ENCODE assay signal across 35 cellular contexts in genomic region chr12:38614171-38614570, GRCh38.
"Had no signal": no experiment of that assay in that cellular context is flagged by ENCODE, and none has a peak within 500 bp of the region (broad histone marks: within the 10 kb centered on the region; RNA-seq: fewer than 3 reads in every experiment).

No MANE protein-coding gene starts in this region.

- H3K4me1 ChIP-seq: adrenal gland, body of pancreas, breast epithelium had no signal

- H3K27ac ChIP-seq: adrenal gland, body of pancreas, brain microvascular endothelial cell, breast epithelium, WERI-Rb-1 had no signal

- H3K27me3 ChIP-seq: adrenal gland, body of pancreas, brain microvascular endothelial cell, breast epithelium had no signal

- H3K9me3 ChIP-seq: adrenal gland, body of pancreas, breast epithelium had no signal

- H3K36me3 ChIP-seq: adrenal gland, brain microvascular endothelial cell, breast epithelium, WERI-Rb-1 had no signal

- FAIRE-seq: astrocyte had no signal

- H3K4me3 ChIP-seq: adrenal gland, body of pancreas, breast epithelium had no signal

- ATAC-seq: activated CD4-positive, alpha-beta T cell treated with anti-CD3 and anti-CD28 coated beads for 36 hours; activated CD4-positive, CD25-positive, alpha-beta regulatory T cell treated with anti-CD3 and anti-CD28 coated beads, Interleukin-2, amount 50 U/mL, for 24 hours; activated CD8-positive, alpha-beta T cell treated with anti-CD3 and anti-CD28 coated beads, Interleukin-2, amount 10 ng/mL, durations not matched to agents 7 days and 5 days; activated naive CD4-positive, alpha-beta T cell treated with anti-CD3 and anti-CD28 coated beads, Interleukin-2, amount 50 U/mL, for 72 hours; activated T-cell treated with anti-CD3 and anti-CD28 coated beads, Interleukin-2, amount 50 U/mL, for 4 hours; activated T-cell treated with anti-CD3 and anti-CD28 coated beads, Interleukin-2, amount 50 U/mL, for 72 hours; activated T-helper 17 cell treated with anti-CD3 and anti-CD28 coated beads, Interleukin-2, amount 50 U/mL, for 72 hours; body of pancreas; WTC11 had no signal

- DNase-seq: activated CD4-positive, alpha-beta memory T cell treated with anti-CD3 and anti-CD28 coated beads, Interleukin-2, amount 10 ng/mL, durations not matched to agents 7 days and 5 days; activated CD4-positive, alpha-beta T cell treated with anti-CD3 and anti-CD28 coated beads for 1 hour; activated CD4-positive, alpha-beta T cell treated with anti-CD3 and anti-CD28 coated beads for 36 hours; activated CD4-positive, alpha-beta T cell treated with anti-CD3 and anti-CD28 coated beads for 48 hours; activated CD4-positive, alpha-beta T cell treated with anti-CD3 and anti-CD28 coated beads, Interleukin-2, amount 10 ng/mL, durations not matched to agents 7 days and 5 days; activated CD4-positive, alpha-beta T cell treated with anti-CD3 and anti-CD28 coated beads, Interleukin-2, amount 50 U/mL, for 48 hours; activated CD4-positive, CD25-positive, alpha-beta regulatory T cell; activated CD8-positive, alpha-beta memory T cell treated with anti-CD3 and anti-CD28 coated beads for 24 hours; activated CD8-positive, alpha-beta memory T cell treated with anti-CD3 and anti-CD28 coated beads, Interleukin-2, amount 50 U/mL, for 4 hours; activated CD8-positive, alpha-beta T cell treated with anti-CD3 and anti-CD28 coated beads, Interleukin-2, amount 10 ng/mL, durations not matched to agents 7 days and 5 days; activated effector memory CD4-positive, alpha-beta T cell treated with anti-CD3 and anti-CD28 coated beads, Interleukin-2, amount 50 U/mL, for 16 hours; activated gamma-delta T cell treated with Interleukin-2 at 50 U/mL for 16 hours; activated naive CD4-positive, alpha-beta T cell; activated naive CD4-positive, alpha-beta T cell treated with anti-CD3 and anti-CD28 coated beads for 36 hours; activated naive CD4-positive, alpha-beta T cell treated with anti-CD3 and anti-CD28 coated beads, Interleukin-2, amount 50 U/mL, for 16 hours; activated naive CD8-positive, alpha-beta T cell treated with anti-CD3 and anti-CD28 coated beads for 36 hours; activated T-cell treated with anti-CD3 and anti-CD28 coated beads for 4 hours; activated T-cell treated with anti-CD3 and anti-CD28 coated beads, Interleukin-2, amount 50 U/mL, for 1 hour; activated T-cell treated with anti-CD3 and anti-CD28 coated beads, Interleukin-2, amount 50 U/mL, for 4 hours; activated T-cell treated with anti-CD3 and anti-CD28 coated beads, Interleukin-2, amount 50 U/mL, for 72 hours; adrenal gland; amniotic stem cell; aorta; body of pancreas; brain microvascular endothelial cell; central memory CD4-positive, alpha-beta T cell; T-helper 2 cell; T-helper 9 cell; WERI-Rb-1 had no signal
